In the genomic region with DNA sequence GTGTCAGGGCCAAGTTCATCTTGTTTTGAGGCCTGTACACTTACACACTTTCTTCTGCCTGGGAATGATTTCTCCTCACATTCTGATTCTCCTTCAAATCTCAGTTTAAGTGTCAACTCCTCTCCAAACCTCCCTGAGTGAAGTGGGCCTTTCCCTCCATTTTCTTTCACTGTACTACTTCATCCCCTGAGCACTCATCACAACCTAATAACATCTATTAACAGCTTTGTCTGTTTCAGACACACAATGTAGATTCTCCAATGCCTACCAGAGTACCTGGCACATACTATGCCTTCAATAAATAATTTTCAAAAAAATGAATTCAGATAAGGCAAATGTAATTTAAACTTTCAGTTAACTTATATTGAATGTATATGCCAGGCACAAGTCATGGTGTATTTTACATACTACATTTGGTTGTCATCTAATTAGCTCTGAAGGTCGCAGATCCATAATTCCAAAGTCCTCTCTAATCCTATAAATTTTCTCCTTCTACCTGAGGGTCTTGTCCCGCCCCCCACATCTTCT, we compare ENCODE assay signal across 1 cellular context.
TF ChIP-seq lines count a peak whose summit lies in the region.

No MANE protein-coding gene starts in this region.

TF ChIP-seq in HepG2, 621 proteins besides CTCF, POLR2A, EP300 and RAD21 (continues in another document):
- 0 out of 2 replicates have a peak, but pooled peaks have one; percentile 44 for TF ChIP-seq ELF4 (CRISPR knock-in tag; IDR thresholded peaks at IDR 0.05; ENCODE audit: borderline replicate concordance)
- no peak for TF ChIP-seq ZNF839 (CRISPR knock-in tag; IDR thresholded peaks at IDR 0.05; ENCODE audit: borderline replicate concordance)
- TF ChIP-seq ZNF703 (CRISPR knock-in tag; IDR thresholded peaks at IDR 0.05; ENCODE audit: borderline replicate concordance) = no peak
- no peak for TF ChIP-seq SRSF1 (optimal IDR thresholded peaks at IDR 0.05; ENCODE audit: low read depth, low read length)
- TF ChIP-seq, protein P1, sequence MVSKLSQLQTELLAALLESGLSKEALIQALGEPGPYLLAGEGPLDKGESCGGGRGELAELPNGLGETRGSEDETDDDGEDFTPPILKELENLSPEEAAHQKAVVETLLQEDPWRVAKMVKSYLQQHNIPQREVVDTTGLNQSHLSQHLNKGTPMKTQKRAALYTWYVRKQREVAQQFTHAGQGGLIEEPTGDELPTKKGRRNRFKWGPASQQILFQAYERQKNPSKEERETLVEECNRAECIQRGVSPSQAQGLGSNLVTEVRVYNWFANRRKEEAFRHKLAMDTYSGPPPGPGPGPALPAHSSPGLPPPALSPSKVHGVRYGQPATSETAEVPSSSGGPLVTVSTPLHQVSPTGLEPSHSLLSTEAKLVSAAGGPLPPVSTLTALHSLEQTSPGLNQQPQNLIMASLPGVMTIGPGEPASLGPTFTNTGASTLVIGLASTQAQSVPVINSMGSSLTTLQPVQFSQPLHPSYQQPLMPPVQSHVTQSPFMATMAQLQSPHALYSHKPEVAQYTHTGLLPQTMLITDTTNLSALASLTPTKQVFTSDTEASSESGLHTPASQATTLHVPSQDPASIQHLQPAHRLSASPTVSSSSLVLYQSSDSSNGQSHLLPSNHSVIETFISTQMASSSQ (IDR thresholded peaks at IDR 0.05; ENCODE audit: low read depth) = no peak
- TF ChIP-seq, protein P1 (CRISPR knock-in tag; IDR thresholded peaks at IDR 0.05; ENCODE audit: borderline replicate concordance) = no peak
- peak; percentile 70 for TF ChIP-seq ZEB1 (IDR thresholded peaks at IDR 0.05; ENCODE audit: insufficient replicate concordance, low read depth)
- no peak for TF ChIP-seq ZNF510 (CRISPR knock-in tag; IDR thresholded peaks at IDR 0.05; ENCODE audit: low read depth)
- TF ChIP-seq, protein P2, sequence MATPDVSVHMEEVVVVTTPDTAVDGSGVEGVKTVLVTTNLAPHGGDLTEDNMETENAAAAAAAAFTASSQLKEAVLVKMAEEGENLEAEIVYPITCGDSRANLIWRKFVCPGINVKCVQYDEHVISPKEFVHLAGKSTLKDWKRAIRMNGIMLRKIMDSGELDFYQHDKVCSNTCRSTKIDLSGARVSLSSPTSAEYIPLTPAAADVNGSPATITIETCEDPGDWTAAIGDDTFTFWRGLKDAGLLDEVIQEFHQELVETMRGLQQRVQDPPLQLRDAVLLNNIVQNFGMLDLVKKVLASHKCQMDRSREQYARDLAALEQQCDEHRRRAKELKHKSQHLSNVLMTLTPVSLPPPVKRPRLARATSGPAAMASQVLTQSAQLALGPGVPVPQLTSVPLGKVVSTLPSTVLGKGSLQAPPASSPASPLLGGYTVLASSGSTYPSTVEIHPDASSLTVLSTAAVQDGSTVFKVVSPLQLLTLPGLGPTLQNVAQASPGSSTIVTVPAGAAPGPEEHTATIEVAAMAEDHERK (CRISPR knock-in tag; IDR thresholded peaks at IDR 0.05; ENCODE audit: low read depth) = no peak
- TF ChIP-seq BRCA1 (CRISPR knock-in tag; IDR thresholded peaks at IDR 0.05) = no peak
- TF ChIP-seq, protein P3, sequence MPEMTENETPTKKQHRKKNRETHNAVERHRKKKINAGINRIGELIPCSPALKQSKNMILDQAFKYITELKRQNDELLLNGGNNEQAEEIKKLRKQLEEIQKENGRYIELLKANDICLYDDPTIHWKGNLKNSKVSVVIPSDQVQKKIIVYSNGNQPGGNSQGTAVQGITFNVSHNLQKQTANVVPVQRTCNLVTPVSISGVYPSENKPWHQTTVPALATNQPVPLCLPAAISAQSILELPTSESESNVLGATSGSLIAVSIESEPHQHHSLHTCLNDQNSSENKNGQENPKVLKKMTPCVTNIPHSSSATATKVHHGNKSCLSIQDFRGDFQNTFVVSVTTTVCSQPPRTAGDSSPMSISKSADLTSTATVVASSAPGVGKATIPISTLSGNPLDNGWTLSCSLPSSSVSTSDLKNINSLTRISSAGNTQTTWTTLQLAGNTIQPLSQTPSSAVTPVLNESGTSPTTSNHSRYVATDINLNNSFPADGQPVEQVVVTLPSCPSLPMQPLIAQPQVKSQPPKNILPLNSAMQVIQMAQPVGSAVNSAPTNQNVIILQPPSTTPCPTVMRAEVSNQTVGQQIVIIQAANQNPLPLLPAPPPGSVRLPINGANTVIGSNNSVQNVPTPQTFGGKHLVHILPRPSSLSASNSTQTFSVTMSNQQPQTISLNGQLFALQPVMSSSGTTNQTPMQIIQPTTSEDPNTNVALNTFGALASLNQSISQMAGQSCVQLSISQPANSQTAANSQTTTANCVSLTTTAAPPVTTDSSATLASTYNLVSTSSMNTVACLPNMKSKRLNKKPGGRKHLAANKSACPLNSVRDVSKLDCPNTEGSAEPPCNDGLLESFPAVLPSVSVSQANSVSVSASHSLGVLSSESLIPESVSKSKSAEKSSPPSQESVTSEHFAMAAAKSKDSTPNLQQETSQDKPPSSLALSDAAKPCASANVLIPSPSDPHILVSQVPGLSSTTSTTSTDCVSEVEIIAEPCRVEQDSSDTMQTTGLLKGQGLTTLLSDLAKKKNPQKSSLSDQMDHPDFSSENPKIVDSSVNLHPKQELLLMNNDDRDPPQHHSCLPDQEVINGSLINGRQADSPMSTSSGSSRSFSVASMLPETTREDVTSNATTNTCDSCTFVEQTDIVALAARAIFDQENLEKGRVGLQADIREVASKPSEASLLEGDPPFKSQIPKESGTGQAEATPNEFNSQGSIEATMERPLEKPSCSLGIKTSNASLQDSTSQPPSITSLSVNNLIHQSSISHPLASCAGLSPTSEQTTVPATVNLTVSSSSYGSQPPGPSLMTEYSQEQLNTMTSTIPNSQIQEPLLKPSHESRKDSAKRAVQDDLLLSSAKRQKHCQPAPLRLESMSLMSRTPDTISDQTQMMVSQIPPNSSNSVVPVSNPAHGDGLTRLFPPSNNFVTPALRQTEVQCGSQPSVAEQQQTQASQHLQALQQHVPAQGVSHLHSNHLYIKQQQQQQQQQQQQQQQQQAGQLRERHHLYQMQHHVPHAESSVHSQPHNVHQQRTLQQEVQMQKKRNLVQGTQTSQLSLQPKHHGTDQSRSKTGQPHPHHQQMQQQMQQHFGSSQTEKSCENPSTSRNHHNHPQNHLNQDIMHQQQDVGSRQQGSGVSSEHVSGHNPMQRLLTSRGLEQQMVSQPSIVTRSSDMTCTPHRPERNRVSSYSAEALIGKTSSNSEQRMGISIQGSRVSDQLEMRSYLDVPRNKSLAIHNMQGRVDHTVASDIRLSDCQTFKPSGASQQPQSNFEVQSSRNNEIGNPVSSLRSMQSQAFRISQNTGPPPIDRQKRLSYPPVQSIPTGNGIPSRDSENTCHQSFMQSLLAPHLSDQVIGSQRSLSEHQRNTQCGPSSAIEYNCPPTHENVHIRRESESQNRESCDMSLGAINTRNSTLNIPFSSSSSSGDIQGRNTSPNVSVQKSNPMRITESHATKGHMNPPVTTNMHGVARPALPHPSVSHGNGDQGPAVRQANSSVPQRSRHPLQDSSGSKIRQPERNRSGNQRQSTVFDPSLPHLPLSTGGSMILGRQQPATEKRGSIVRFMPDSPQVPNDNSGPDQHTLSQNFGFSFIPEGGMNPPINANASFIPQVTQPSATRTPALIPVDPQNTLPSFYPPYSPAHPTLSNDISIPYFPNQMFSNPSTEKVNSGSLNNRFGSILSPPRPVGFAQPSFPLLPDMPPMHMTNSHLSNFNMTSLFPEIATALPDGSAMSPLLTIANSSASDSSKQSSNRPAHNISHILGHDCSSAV (CRISPR knock-in tag; IDR thresholded peaks at IDR 0.05; ENCODE audit: borderline replicate concordance) = no peak
- TF ChIP-seq ZNF431 (CRISPR knock-in tag; IDR thresholded peaks at IDR 0.05; ENCODE audit: borderline replicate concordance, low read depth) = no peak
- TF ChIP-seq, protein P4, sequence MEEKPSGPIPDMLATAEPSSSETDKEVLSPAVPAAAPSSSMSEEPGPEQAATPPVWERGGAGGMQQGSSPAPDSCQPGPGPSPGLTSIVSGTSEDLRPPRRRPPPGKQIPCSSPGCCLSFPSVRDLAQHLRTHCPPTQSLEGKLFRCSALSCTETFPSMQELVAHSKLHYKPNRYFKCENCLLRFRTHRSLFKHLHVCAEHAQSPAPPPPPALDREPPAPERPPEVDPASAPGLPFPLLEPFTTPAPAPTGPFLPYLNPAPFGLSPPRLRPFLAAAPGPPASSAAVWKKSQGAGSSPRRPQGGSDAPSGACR (CRISPR knock-in tag; IDR thresholded peaks at IDR 0.05) = 0 out of 2 replicates have a peak, but pooled peaks have one; percentile 16
- no peak for TF ChIP-seq ZHX2 (IDR thresholded peaks at IDR 0.05; ENCODE audit: low read depth)
- no peak for TF ChIP-seq ZHX2 (CRISPR knock-in tag; IDR thresholded peaks at IDR 0.05; ENCODE audit: borderline replicate concordance)
- no peak for TF ChIP-seq THAP9 (CRISPR knock-in tag; IDR thresholded peaks at IDR 0.05; ENCODE audit: borderline replicate concordance)
- TF ChIP-seq ZBTB21 (CRISPR knock-in tag; IDR thresholded peaks at IDR 0.05) = no peak
- no peak for TF ChIP-seq CC2D1A (CRISPR knock-in tag; IDR thresholded peaks at IDR 0.05)
- TF ChIP-seq ZNF232 (CRISPR knock-in tag; IDR thresholded peaks at IDR 0.05; ENCODE audit: borderline replicate concordance) = no peak
- no peak for TF ChIP-seq MAZ (IDR thresholded peaks at IDR 0.05; ENCODE audit: borderline replicate concordance, low read depth, low read length)
- TF ChIP-seq MAZ (CRISPR knock-in tag; IDR thresholded peaks at IDR 0.05; ENCODE audit: low read depth) = no peak
